Comparison of ENCODE assay signal across 1 cellular context in the genomic region with DNA sequence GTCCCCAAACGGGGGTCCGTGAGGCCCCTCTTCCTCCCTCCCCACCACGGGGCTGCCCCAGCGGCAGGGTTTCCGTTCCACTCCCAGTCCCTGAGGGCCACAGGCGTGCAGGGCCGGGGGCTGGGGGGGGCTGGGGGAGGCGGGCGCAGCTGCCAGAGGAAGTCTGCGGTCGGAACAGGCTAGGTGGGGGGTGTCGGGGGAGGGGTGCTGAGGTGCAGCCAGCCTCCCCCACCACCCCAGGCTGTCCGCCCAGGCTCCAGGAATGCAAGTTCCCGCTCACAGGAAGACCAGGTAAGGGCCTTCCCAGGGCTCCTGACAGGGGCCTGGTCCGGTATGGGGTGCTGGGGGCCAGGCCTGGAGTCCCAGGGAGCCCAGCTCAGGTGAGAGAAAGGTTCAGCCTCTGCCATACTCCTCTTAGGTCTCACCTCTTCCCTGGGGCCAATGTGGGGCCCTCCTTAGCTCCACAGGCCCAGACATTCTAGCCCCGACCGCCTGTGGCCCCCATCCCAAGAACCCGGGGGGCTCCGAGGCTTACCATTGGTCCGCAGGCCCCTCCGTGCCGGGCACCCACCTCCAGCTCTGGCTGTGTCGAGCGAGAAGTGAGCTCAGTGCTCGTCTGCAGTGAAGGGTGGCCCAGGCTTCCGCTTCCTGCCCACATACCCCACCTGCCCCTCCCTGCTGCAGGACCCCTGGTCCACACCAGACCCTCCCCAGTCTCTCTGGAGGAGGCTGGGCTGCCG.
TF ChIP-seq lines count a peak whose summit lies in the region.

A gene with protein sequence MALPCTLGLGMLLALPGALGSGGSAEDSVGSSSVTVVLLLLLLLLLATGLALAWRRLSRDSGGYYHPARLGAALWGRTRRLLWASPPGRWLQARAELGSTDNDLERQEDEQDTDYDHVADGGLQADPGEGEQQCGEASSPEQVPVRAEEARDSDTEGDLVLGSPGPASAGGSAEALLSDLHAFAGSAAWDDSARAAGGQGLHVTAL (minus strand): TSS at position 601 of the 740 bp plus-strand sequence. CDS start 63 bp downstream, at position 538.

TF ChIP-seq in IMR-90, 13 proteins besides CTCF, POLR2A, EP300 and RAD21:
- TF ChIP-seq FOS (IDR thresholded peaks at IDR 0.05; ENCODE audit: low read depth, low read length), result no peak
- TF ChIP-seq MAZ (IDR thresholded peaks at IDR 0.05; ENCODE audit: borderline replicate concordance, low read depth, low read length), result no peak
- TF ChIP-seq CHD1 (IDR thresholded peaks at IDR 0.05; ENCODE audit: low read depth, low read length), result no peak
- no peak for TF ChIP-seq NFE2L2 (IDR thresholded peaks at IDR 0.05; ENCODE audit: low read depth, low read length)
- no peak for TF ChIP-seq CEBPB (IDR thresholded peaks at IDR 0.05; ENCODE audit: low read depth, low read length)
- TF ChIP-seq RCOR1 (IDR thresholded peaks at IDR 0.05; ENCODE audit: insufficient replicate concordance, low read length), result no peak
- no peak for TF ChIP-seq SMC3 (IDR thresholded peaks at IDR 0.05; ENCODE audit: low read depth, low read length)
- TF ChIP-seq, protein P1, sequence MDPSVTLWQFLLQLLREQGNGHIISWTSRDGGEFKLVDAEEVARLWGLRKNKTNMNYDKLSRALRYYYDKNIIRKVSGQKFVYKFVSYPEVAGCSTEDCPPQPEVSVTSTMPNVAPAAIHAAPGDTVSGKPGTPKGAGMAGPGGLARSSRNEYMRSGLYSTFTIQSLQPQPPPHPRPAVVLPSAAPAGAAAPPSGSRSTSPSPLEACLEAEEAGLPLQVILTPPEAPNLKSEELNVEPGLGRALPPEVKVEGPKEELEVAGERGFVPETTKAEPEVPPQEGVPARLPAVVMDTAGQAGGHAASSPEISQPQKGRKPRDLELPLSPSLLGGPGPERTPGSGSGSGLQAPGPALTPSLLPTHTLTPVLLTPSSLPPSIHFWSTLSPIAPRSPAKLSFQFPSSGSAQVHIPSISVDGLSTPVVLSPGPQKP (IDR thresholded peaks at IDR 0.05; ENCODE audit: borderline replicate concordance, low read depth, low read length), result no peak
